ENCODE assay signal across 8 cellular contexts in the genomic region with DNA sequence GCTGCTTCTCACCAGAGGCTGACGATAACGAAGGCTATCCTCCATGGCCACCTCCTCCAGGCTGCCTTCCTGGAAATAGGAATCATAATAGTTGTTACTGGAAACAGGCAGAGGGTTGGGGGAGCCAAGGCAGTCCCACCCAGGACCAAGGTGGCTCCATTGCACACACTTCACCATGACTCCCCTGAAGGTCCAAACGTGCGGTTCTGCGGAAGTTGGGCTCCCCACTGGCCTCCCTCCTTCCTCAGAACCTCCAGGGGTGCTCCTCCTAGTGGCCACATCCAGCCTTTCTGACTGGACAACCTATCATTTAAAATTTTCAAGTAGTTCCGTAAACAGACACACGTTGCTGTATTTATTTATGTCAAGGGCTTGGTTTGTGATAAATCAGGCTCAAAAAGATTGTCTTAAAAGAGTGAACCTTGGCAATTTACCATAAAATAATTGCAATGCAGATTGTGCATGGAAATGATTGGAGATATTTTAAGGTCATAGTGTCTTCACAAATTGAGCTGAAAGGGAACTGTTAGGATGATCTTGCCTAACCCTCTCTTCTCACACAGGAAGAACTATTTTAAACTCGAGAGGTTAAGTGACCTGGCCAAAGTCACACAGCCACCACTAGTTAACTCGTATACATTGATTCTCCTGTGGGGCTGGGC. TPM values are rescaled to one million over a fixed set of nuclear protein-coding genes. Genes with fewer than 3 reads are reported as not detected.
A peak's percentile ranks its signal among the peaks of the same experiment; 100 is the strongest.
DNase-seq lines count a peak whose midpoint lies in the region; ATAC-seq and TF ChIP-seq lines count a peak whose summit lies in the region.

No MANE protein-coding gene starts in this region.

- no peak for ATAC-seq in activated T-cell treated with anti-CD3 and anti-CD28 coated beads, Interleukin-2, amount 50 U/mL, for 4 hours
- ATAC-seq in foreskin keratinocyte = peak; percentile 23
- no peak for ATAC-seq in HG03196 (IDR thresholded peaks at IDR 0.05; ENCODE audit: unreplicated experiment)

- TF ChIP-seq CTCF in foreskin keratinocyte (conservative IDR thresholded peaks at IDR 0.05) = peak; percentile 69
- TF ChIP-seq CTCF in osteoblast (IDR thresholded peaks at IDR 0.05; ENCODE audit: extremely low read depth, low read depth, low read length) = peak; percentile 93

- peaks cover 2% of the 10 kb centered on the region for H3K4me1 ChIP-seq in NT2/D1 (ENCODE audit: insufficient read depth, insufficient read length)
- H3K4me1 ChIP-seq in foreskin keratinocyte = peaks cover 14% of the 10 kb centered on the region
- H3K4me1 ChIP-seq in osteoblast (ENCODE audit: insufficient read depth, low read length) = peaks cover 31% of the 10 kb centered on the region

- peak overlapping the region; percentile 100 for H3K4me2 ChIP-seq in osteoblast (ENCODE audit: insufficient read depth, low read length)

- H3K4me3 ChIP-seq in H7 (ENCODE audit: insufficient read depth, low read depth, low read length) (0 out of 2 replicates have a peak overlapping the region, but pooled peaks have one; percentile 21), NT2/D1 (ENCODE audit: insufficient read length, low read depth) (peak overlapping the region; percentile 8), osteoblast (ENCODE audit: insufficient read depth, low read length) (peak overlapping the region; percentile 91)

- peaks cover 25% of the 10 kb centered on the region for H3K4me1 Mint-ChIP-seq in activated T-cell treated with anti-CD3 and anti-CD28 coated beads, Interleukin-2, amount 50 U/mL, for 4 hours (ENCODE audit: low read depth)

- no peaks in the 10 kb centered on the region for H3K9me3 Mint-ChIP-seq in activated T-cell treated with anti-CD3 and anti-CD28 coated beads, Interleukin-2, amount 50 U/mL, for 4 hours

- no peaks in the 10 kb centered on the region for H3K36me3 Mint-ChIP-seq in activated T-cell treated with anti-CD3 and anti-CD28 coated beads, Interleukin-2, amount 50 U/mL, for 4 hours (ENCODE audit: insufficient read depth)

- H3K9ac ChIP-seq in NT2/D1 (ENCODE audit: insufficient read length, low read depth) = no peak overlapping the region

- H3K9me3 ChIP-seq in NT2/D1 (ENCODE audit: insufficient read depth, low read length) = no peaks in the 10 kb centered on the region
- H3K9me3 ChIP-seq in osteoblast (ENCODE audit: low read depth, low read length) = no peaks in the 10 kb centered on the region

- no peaks in the 10 kb centered on the region for H3K79me2 ChIP-seq in osteoblast (ENCODE audit: insufficient read depth, low read length)

- H4K20me1 ChIP-seq in osteoblast (ENCODE audit: insufficient read depth, low read length) = no peaks in the 10 kb centered on the region

- no peaks in the 10 kb centered on the region for H3K27me3 Mint-ChIP-seq in activated T-cell treated with anti-CD3 and anti-CD28 coated beads, Interleukin-2, amount 50 U/mL, for 4 hours (ENCODE audit: low read depth)

- H2AFZ ChIP-seq in osteoblast (ENCODE audit: low read length) = peak overlapping the region; percentile 95

- no peak overlapping the region for H3K27ac ChIP-seq in foreskin keratinocyte
- no peak overlapping the region for H3K27ac ChIP-seq in osteoblast (ENCODE audit: low read depth, low read length)

- H3K4me3 Mint-ChIP-seq in activated T-cell treated with anti-CD3 and anti-CD28 coated beads, Interleukin-2, amount 50 U/mL, for 4 hours = no peak overlapping the region

- DNase-seq in AML-193 (lab: John Stamatoyannopoulos, UW) (peak; percentile 59 to 60), H7 (peak; percentile 68), NT2/D1 (ENCODE audit: low read depth, low spot score) (no peak), foreskin keratinocyte (peak in 1 of 2 donors; percentile 25), osteoblast (ENCODE audit: insufficient read length, low spot score, missing footprints) (peak; percentile 86), cerebellar nuclear complex (lab: John Stamatoyannopoulos, UW) (no peak)
- peak; percentile 14 for DNase-seq in activated T-cell treated with anti-CD3 and anti-CD28 coated beads, Interleukin-2, amount 50 U/mL, for 4 hours

- H3K27me3 ChIP-seq in H7 (ENCODE audit: control insufficient read depth, insufficient read depth, low read length) (no peaks in the 10 kb centered on the region), NT2/D1 (ENCODE audit: insufficient read depth, insufficient read length) (no peaks in the 10 kb centered on the region), foreskin keratinocyte (peaks cover 2% of the 10 kb centered on the region), osteoblast (ENCODE audit: insufficient read depth, low read length) (no peaks in the 10 kb centered on the region)

- H3K36me3 ChIP-seq in H7 (replicated peaks; ENCODE audit: control insufficient read depth, insufficient read depth, low read length) = no peaks in the 10 kb centered on the region
- H3K36me3 ChIP-seq in NT2/D1 (ENCODE audit: insufficient read depth, insufficient read length, low read length) = peaks cover 2% of the 10 kb centered on the region
- no peaks in the 10 kb centered on the region for H3K36me3 ChIP-seq in osteoblast (ENCODE audit: insufficient read depth, low read length)

RNA-seq across cellular contexts. Expression of a gene that starts 1.4 kb away (rescaled TPM):
- total RNA-seq in H7 (2014; rRNA removed; shearing (Covaris generic)) = 35.6 and 40.3 TPM in 2 replicates
- under 1 TPM in 2 of 3 donors, not detected in 1; 0.26 to 0.46 TPM for total RNA-seq in activated T-cell treated with anti-CD3 and anti-CD28 coated beads, Interleukin-2, amount 50 U/mL, for 4 hours
- 1.4 and 1.8 TPM in 2 replicates for total RNA-seq in foreskin keratinocyte
- 1.6 and 1.9 TPM in 2 replicates for polyA plus RNA-seq in foreskin keratinocyte
- 13.6 and 18.8 TPM in 2 replicates for total RNA-seq in osteoblast

RNA-seq across cellular contexts. Expression of a gene that starts 13.9 kb away (rescaled TPM):
- total RNA-seq in H7 (2014; rRNA removed; shearing (Covaris generic)) = 86.2 and 111 TPM in 2 replicates
- total RNA-seq in activated T-cell treated with anti-CD3 and anti-CD28 coated beads, Interleukin-2, amount 50 U/mL, for 4 hours = 100 to 1,000 TPM; 312 to 373 (median 336) TPM
- total RNA-seq in foreskin keratinocyte = 89.1 and 105 TPM in 2 replicates
- polyA plus RNA-seq in foreskin keratinocyte = 93.8 and 100 TPM in 2 replicates
- 61.6 and 64.8 TPM in 2 replicates for total RNA-seq in osteoblast

RNA-seq across cellular contexts. Expression of a gene that starts 30.0 kb away (rescaled TPM):
- total RNA-seq in H7 (2014; rRNA removed; shearing (Covaris generic)) = 5.1 and 6.5 TPM in 2 replicates
- total RNA-seq in activated T-cell treated with anti-CD3 and anti-CD28 coated beads, Interleukin-2, amount 50 U/mL, for 4 hours = 10 to 100 TPM in 1 of 3 donors, 1 to 10 TPM in 2; 7.3 to 10.9 (median 8.9) TPM
- total RNA-seq in foreskin keratinocyte (4.4 and 5.6 TPM in 2 replicates), osteoblast (13.0 TPM in 2 replicates)
- polyA plus RNA-seq in foreskin keratinocyte = 4.3 TPM in 2 replicates

RNA-seq across cellular contexts. Expression of a gene that starts 31.1 kb away (rescaled TPM):
- 8.4 and 11.9 TPM in 2 replicates for total RNA-seq in H7 (2014; rRNA removed; shearing (Covaris generic))
- under 1 TPM in 2 of 3 donors, not detected in 1; 0.16 to 0.38 TPM for total RNA-seq in activated T-cell treated with anti-CD3 and anti-CD28 coated beads, Interleukin-2, amount 50 U/mL, for 4 hours
- total RNA-seq in foreskin keratinocyte (not detected in 2 replicates), osteoblast (not detected in 2 replicates)
- not detected in 2 replicates for polyA plus RNA-seq in foreskin keratinocyte

RNA-seq across cellular contexts. Expression of a gene that starts 59.0 kb away (rescaled TPM):
- total RNA-seq in H7 (2014; rRNA removed; shearing (Covaris generic)) = 0.17 and 0.55 TPM in 2 replicates
- total RNA-seq in activated T-cell treated with anti-CD3 and anti-CD28 coated beads, Interleukin-2, amount 50 U/mL, for 4 hours = not detected
- total RNA-seq in foreskin keratinocyte (0.07 TPM in 1 of 2 replicates, not detected in the other), osteoblast (not detected in 2 replicates)
- 0.02 and 0.03 TPM in 2 replicates for polyA plus RNA-seq in foreskin keratinocyte

Comparison
In these comparisons a context has a peak if more than half of its experiments do, and no peak if none do; other contexts are left out.
1. DNase-seq: peak in AML-193 (2 of 2), H7 (single experiment), activated T-cell treated with anti-CD3 and anti-CD28 coated beads, Interleukin-2, amount 50 U/mL, for 4 hours (single experiment) and osteoblast (single experiment); none in NT2/D1 (single experiment) and cerebellar nuclear complex (0 of 2).
2. H3K4me3 ChIP-seq: peak in every context shown above with its lines; median percentile 91 in osteoblast; 21 in H7; 8 in NT2/D1.